In genomic region chr2:203347375-203347774, GRCh38 we compare ENCODE assay signal across 14 cellular contexts.
"Had no signal": no experiment of that assay in that cellular context is flagged by ENCODE, and none has a peak within 500 bp of the region (broad histone marks: within the 10 kb centered on the region; RNA-seq: fewer than 3 reads in every experiment).

No MANE protein-coding gene starts in this region.

- DNase-seq: colonic mucosa; dermis blood vessel endothelial cell; hippocampal formation; lower lobe of right lung; natural killer cell; nucleus accumbens; ovary; right lobe of liver; spleen; stimulated activated CD4-positive, alpha-beta T cell treated with anti-CD3 and anti-CD28 coated beads, Interleukin-15, amount 100 ng/mL, for 24 hours; stimulated activated CD4-positive, alpha-beta T cell treated with anti-CD3 and anti-CD28 coated beads, Interleukin-1b, Interleukin-23, amount 100 ng/mL, for 48 hours; stimulated activated CD4-positive, alpha-beta T cell treated with anti-CD3 and anti-CD28 coated beads, Interleukin-4, amount 100 ng/mL, for 24 hours; tibial artery; upper lobe of right lung had no signal
